In the genomic region with DNA sequence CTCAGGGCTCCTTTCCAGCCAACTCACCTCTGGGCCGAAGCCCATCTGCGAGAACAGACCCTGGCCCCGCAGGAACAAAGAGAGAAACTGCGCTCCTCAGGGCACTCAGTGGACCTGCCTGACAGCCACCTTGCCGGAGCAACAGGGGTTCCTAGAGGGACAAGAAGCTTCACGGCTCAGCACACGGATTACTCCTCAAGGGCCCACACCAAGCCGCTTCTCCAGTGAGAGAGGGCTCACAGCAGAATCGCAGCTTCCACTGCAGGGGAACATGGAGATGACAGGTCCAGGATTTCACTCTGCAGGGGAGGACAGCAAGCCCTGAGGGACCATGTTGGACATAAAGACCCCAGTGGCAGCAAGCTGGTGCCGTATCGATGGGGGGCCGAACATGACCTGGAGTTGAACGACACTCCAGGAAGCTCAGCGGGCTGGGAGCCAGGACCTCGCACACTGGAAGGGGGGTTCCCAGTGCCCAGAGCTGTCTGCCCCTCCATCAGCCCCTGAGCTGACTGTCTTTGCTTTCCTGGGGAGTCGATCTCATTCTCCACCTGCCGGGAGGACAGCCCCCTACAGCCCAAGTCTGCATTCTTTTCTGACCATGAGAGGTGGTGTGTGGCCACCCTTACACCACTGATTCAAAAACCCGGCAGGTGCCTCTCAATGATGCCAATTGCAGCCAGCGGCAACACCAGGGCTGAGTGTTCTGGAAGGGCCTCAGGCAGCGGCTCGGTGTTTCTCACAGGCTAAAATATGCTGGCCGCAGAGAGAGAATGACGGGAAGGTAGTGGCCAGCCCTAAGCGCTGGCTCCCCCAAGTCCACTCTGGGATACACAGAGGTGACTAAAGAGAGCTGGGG, we compare ENCODE assay signal across 20 cellular contexts.
"Had no signal": no experiment of that assay in that cellular context is flagged by ENCODE, and none has a peak within 500 bp of the region (broad histone marks: within the 10 kb centered on the region; RNA-seq: fewer than 3 reads in every experiment).

No MANE protein-coding gene starts in this region.

- H3K36me3 ChIP-seq: cardiac muscle cell, prostate gland, right atrium auricular region, vagina had no signal

- H3K9me3 ChIP-seq: prostate gland, right atrium auricular region, vagina had no signal

- H3K27ac ChIP-seq: body of pancreas, cardiac muscle cell, prostate gland, right atrium auricular region, skin epidermis, vagina, VCaP had no signal

- H3K4me1 ChIP-seq: prostate gland, right atrium auricular region, vagina had no signal

- H3K4me3 ChIP-seq: body of pancreas, cardiac muscle cell, prostate gland, right atrium auricular region, skin epidermis, vagina had no signal

- H3K27me3 ChIP-seq: body of pancreas, cardiac muscle cell, right atrium auricular region, vagina had no signal

- DNase-seq: activated CD4-positive, alpha-beta T cell treated with anti-CD3 and anti-CD28 coated beads, Interleukin-2, amount 10 ng/mL, durations not matched to agents 7 days and 5 days; activated CD4-positive, CD25-positive, alpha-beta regulatory T cell treated with anti-CD3 and anti-CD28 coated beads, Interleukin-2, amount 50 U/mL, for 72 hours; activated CD8-positive, alpha-beta T cell treated with anti-CD3 and anti-CD28 coated beads, Interleukin-2, amount 10 ng/mL, durations not matched to agents 7 days and 5 days; activated gamma-delta T cell treated with Interleukin-2 at 50 U/mL for 16 hours; anterior cingulate cortex; body of pancreas; effector CD4-positive, alpha-beta T cell; foreskin melanocyte; hippocampal formation; left ventricle myocardium superior; mammary epithelial cell; midbrain; natural killer cell; stimulated activated CD4-positive, alpha-beta T cell treated with anti-CD3 and anti-CD28 coated beads, Interleukin-1b, Interleukin-23, amount 100 ng/mL, for 48 hours had no signal
